Comparison of ENCODE assay signal across 1 cellular context in genomic region chr10:114526497-114527238, GRCh38.
TF ChIP-seq lines count a peak whose summit lies in the region.

No MANE protein-coding gene starts in this region.

TF ChIP-seq in HepG2, 621 proteins besides CTCF, POLR2A, EP300 and RAD21 (continued from another document and continues in another):
- TF ChIP-seq BCL3 (CRISPR knock-in tag; IDR thresholded peaks at IDR 0.05) (peak; percentile 88), ZNF792 (CRISPR knock-in tag; IDR thresholded peaks at IDR 0.05) (no peak), HOXD1 (CRISPR knock-in tag; IDR thresholded peaks at IDR 0.05) (peak; percentile 80; the same call in 1 of the 2 replicates), MNT (IDR thresholded peaks at IDR 0.05) (peak; percentile 17; the same call in 1 of the 2 replicates), ZNF839 (CRISPR knock-in tag; IDR thresholded peaks at IDR 0.05; ENCODE audit: borderline replicate concordance) (no peak), SNAPC2 (CRISPR knock-in tag; IDR thresholded peaks at IDR 0.05) (no peak), SNAPC4 (CRISPR knock-in tag; IDR thresholded peaks at IDR 0.05) (no peak), ZNF318 (CRISPR knock-in tag; IDR thresholded peaks at IDR 0.05) (0 out of 2 replicates have a peak, but pooled peaks have one; percentile 77), REPIN1 (CRISPR knock-in tag; IDR thresholded peaks at IDR 0.05; ENCODE audit: borderline replicate concordance, low read depth) (peak; percentile 59; the same call in 1 of the 2 replicates), JUND (CRISPR knock-in tag; IDR thresholded peaks at IDR 0.05) (no peak), TRIM24 (CRISPR knock-in tag; IDR thresholded peaks at IDR 0.05) (no peak), ZNF432 (CRISPR knock-in tag; IDR thresholded peaks at IDR 0.05; ENCODE audit: borderline replicate concordance) (no peak), SMAD1 (CRISPR knock-in tag; IDR thresholded peaks at IDR 0.05; ENCODE audit: borderline replicate concordance, low read depth) (no peak), ZSCAN5A (CRISPR knock-in tag; IDR thresholded peaks at IDR 0.05; ENCODE audit: borderline replicate concordance) (no peak), IKZF5 (CRISPR knock-in tag; IDR thresholded peaks at IDR 0.05) (peak; percentile 70; the same call in 1 of the 2 replicates), ZNF672 (CRISPR knock-in tag; IDR thresholded peaks at IDR 0.05) (no peak), ARID3A (IDR thresholded peaks at IDR 0.05; ENCODE audit: low read depth, low read length) (0 out of 2 replicates have a peak, but pooled peaks have one; percentile 19), HBP1 (CRISPR knock-in tag; IDR thresholded peaks at IDR 0.05; ENCODE audit: low read depth) (peak; percentile 72; the same call in 1 of the 2 replicates), U2AF1 (optimal IDR thresholded peaks at IDR 0.05; ENCODE audit: low read depth, low read length) (no peak), MAX (IDR thresholded peaks at IDR 0.05) (peak; percentile 98), ZNF776 (CRISPR knock-in tag; IDR thresholded peaks at IDR 0.05) (no peak), ZNF10 (CRISPR knock-in tag; IDR thresholded peaks at IDR 0.05; ENCODE audit: borderline replicate concordance, low read depth) (no peak), SIX4 (CRISPR knock-in tag; IDR thresholded peaks at IDR 0.05) (no peak)
